Comparison of ENCODE assay signal across 1 cellular context in the genomic region with DNA sequence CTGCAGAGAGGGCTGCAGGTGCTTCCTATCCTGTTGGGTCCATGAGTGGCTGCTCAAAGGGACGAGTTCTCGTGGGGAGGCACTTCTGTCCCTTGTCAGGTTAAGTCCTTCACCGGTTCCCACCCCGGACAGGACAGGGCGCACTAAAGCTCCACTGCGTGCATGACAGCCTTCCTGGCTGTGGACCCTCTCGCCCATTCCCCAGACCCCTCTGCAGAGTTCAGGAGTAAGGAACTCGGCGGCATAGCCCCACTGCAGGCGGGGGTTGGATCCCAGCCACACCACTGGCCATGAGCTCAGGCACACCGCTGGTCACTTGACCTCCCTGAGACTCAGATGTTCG.
TF ChIP-seq lines count a peak whose summit lies in the region.

No MANE protein-coding gene starts in this region.

TF ChIP-seq in K562, 482 proteins besides CTCF, POLR2A, EP300 and RAD21 (continued from another document):
- TF ChIP-seq PHF8 (IDR thresholded peaks at IDR 0.05; ENCODE audit: borderline replicate concordance, low read length) (no peak), PRMT5 (CRISPR knock-in tag; IDR thresholded peaks at IDR 0.05) (no peak), CHD2 (IDR thresholded peaks at IDR 0.05; ENCODE audit: low read depth, low read length) (no peak), CEBPB (tag; IDR thresholded peaks at IDR 0.05) (no peak), SNIP1 (IDR thresholded peaks at IDR 0.05; ENCODE audit: low read depth) (no peak), ZNF354B (CRISPR knock-in tag; IDR thresholded peaks at IDR 0.05) (no peak), E2F3 (CRISPR knock-in tag; IDR thresholded peaks at IDR 0.05) (no peak), MXI1 (IDR thresholded peaks at IDR 0.05; ENCODE audit: low read depth, low read length) (no peak)
- TF ChIP-seq, protein P1, sequence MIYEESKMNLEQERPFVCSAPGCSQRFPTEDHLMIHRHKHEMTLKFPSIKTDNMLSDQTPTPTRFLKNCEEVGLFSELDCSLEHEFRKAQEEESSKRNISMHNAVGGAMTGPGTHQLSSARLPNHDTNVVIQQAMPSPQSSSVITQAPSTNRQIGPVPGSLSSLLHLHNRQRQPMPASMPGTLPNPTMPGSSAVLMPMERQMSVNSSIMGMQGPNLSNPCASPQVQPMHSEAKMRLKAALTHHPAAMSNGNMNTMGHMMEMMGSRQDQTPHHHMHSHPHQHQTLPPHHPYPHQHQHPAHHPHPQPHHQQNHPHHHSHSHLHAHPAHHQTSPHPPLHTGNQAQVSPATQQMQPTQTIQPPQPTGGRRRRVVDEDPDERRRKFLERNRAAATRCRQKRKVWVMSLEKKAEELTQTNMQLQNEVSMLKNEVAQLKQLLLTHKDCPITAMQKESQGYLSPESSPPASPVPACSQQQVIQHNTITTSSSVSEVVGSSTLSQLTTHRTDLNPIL (CRISPR knock-in tag; IDR thresholded peaks at IDR 0.05): no peak
- TF ChIP-seq, protein P2, sequence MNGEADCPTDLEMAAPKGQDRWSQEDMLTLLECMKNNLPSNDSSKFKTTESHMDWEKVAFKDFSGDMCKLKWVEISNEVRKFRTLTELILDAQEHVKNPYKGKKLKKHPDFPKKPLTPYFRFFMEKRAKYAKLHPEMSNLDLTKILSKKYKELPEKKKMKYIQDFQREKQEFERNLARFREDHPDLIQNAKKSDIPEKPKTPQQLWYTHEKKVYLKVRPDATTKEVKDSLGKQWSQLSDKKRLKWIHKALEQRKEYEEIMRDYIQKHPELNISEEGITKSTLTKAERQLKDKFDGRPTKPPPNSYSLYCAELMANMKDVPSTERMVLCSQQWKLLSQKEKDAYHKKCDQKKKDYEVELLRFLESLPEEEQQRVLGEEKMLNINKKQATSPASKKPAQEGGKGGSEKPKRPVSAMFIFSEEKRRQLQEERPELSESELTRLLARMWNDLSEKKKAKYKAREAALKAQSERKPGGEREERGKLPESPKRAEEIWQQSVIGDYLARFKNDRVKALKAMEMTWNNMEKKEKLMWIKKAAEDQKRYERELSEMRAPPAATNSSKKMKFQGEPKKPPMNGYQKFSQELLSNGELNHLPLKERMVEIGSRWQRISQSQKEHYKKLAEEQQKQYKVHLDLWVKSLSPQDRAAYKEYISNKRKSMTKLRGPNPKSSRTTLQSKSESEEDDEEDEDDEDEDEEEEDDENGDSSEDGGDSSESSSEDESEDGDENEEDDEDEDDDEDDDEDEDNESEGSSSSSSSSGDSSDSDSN (IDR thresholded peaks at IDR 0.05; ENCODE audit: borderline replicate concordance in 1 of 2, low read depth in 2 of 2, low read length in 2 of 2): no peak
- TF ChIP-seq, protein P3, sequence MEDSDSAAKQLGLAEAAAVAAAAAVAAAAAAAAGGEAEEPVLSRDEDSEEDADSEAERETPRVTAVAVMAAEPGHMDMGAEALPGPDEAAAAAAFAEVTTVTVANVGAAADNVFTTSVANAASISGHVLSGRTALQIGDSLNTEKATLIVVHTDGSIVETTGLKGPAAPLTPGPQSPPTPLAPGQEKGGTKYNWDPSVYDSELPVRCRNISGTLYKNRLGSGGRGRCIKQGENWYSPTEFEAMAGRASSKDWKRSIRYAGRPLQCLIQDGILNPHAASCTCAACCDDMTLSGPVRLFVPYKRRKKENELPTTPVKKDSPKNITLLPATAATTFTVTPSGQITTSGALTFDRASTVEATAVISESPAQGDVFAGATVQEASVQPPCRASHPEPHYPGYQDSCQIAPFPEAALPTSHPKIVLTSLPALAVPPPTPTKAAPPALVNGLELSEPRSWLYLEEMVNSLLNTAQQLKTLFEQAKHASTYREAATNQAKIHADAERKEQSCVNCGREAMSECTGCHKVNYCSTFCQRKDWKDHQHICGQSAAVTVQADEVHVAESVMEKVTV (CRISPR knock-in tag; IDR thresholded peaks at IDR 0.05): no peak
